In genomic region chr20:33827629-33828325, GRCh38 we compare ENCODE assay signal across 13 cellular contexts. TPM values are rescaled to one million over a fixed set of nuclear protein-coding genes. Genes with fewer than 3 reads are reported as not detected.
DNase-seq lines count a peak whose midpoint lies in the region; ATAC-seq and TF ChIP-seq lines count a peak whose summit lies in the region.
"Had no signal": no experiment of that assay in that cellular context is flagged by ENCODE, and none has a peak within 500 bp of the region (broad histone marks: within the 10 kb centered on the region; RNA-seq: fewer than 3 reads in every experiment).

No MANE protein-coding gene starts in this region.

- no peak for TF ChIP-seq CTCF in left ventricle myocardium inferior (IDR thresholded peaks at IDR 0.05; ENCODE audit: borderline replicate concordance)
- TF ChIP-seq CTCF in ascending aorta (IDR thresholded peaks at IDR 0.05) = no peak

- ATAC-seq in Right ventricle myocardium inferior = no peak
- no peak for ATAC-seq in naive thymus-derived CD8-positive, alpha-beta T cell
- no peak for ATAC-seq in GM18909 (IDR thresholded peaks at IDR 0.05; ENCODE audit: poor library complexity, unreplicated experiment)
- ATAC-seq in GM19467 (IDR thresholded peaks at IDR 0.05; ENCODE audit: unreplicated experiment) = no peak
- ATAC-seq: activated CD4-positive, alpha-beta T cell treated with anti-CD3 and anti-CD28 coated beads for 36 hours; right cardiac atrium had no signal

- H3K4me1 ChIP-seq in left ventricle myocardium inferior (peaks cover 100% of the 10 kb centered on the region), ascending aorta (peaks cover 3 to 63% of the 10 kb centered on the region in 2 donors)

- H3K4me3 Mint-ChIP-seq in naive thymus-derived CD8-positive, alpha-beta T cell = peak overlapping the region in 2 of 10 donors; percentile 24 to 26
- H3K4me3 Mint-ChIP-seq: activated CD4-positive, alpha-beta T cell treated with anti-CD3 and anti-CD28 coated beads for 36 hours had no signal

- H3K4me3 ChIP-seq in left ventricle myocardium inferior (no peak overlapping the region), ascending aorta (no peak overlapping the region)

- peaks cover 0 to 38% (median 7%) of the 10 kb centered on the region in 3 donors for H3K36me3 Mint-ChIP-seq in naive thymus-derived CD8-positive, alpha-beta T cell

- DNase-seq in left ventricle myocardium inferior = no peak
- no peak for DNase-seq in Right ventricle myocardium inferior (ENCODE audit: missing footprints)
- DNase-seq in ascending aorta (ENCODE audit: low spot score in 2 of 2) = no peak
- DNase-seq in naive thymus-derived CD8-positive, alpha-beta T cell = no peak
- DNase-seq in DMS79 (lab: John Stamatoyannopoulos, UW) = no peak
- no peak for DNase-seq in activated gamma-delta T cell (lab: John Stamatoyannopoulos, UW)
- DNase-seq: activated CD4-positive, alpha-beta T cell treated with anti-CD3 and anti-CD28 coated beads for 36 hours; amniotic stem cell; kidney glomerular epithelial cell; right cardiac atrium had no signal

- no peaks in the 10 kb centered on the region for H3K9me3 ChIP-seq in left ventricle myocardium inferior (replicated peaks)
- no peaks in the 10 kb centered on the region for H3K9me3 ChIP-seq in ascending aorta

- H3K27ac Mint-ChIP-seq in naive thymus-derived CD8-positive, alpha-beta T cell = peak overlapping the region in 8 of 10 donors; percentile 23 to 90 (median 52)
- H3K27ac Mint-ChIP-seq: activated CD4-positive, alpha-beta T cell treated with anti-CD3 and anti-CD28 coated beads for 36 hours had no signal

- POLR2A ChIA-PET in naive thymus-derived CD8-positive, alpha-beta T cell (lab: Charles Lee) = interaction anchor here (0.6 kb wide), 1 partner anchor 816 kb away, joined by 8 read pairs; no protein-coding TSS in a partner anchor

- no peaks in the 10 kb centered on the region for H3K9me3 Mint-ChIP-seq in naive thymus-derived CD8-positive, alpha-beta T cell

- no peaks in the 10 kb centered on the region for H3K36me3 ChIP-seq in left ventricle myocardium inferior
- peaks cover 0 to 4% of the 10 kb centered on the region in 2 donors for H3K36me3 ChIP-seq in ascending aorta

- H3K27me3 ChIP-seq in left ventricle myocardium inferior (ENCODE audit: low read depth) = no peaks in the 10 kb centered on the region
- H3K27me3 ChIP-seq in ascending aorta = no peaks in the 10 kb centered on the region

- no peaks in the 10 kb centered on the region for H3K27me3 Mint-ChIP-seq in naive thymus-derived CD8-positive, alpha-beta T cell
- H3K27me3 Mint-ChIP-seq: activated CD4-positive, alpha-beta T cell treated with anti-CD3 and anti-CD28 coated beads for 36 hours had no signal

- intact Hi-C loops in left ventricle myocardium inferior (cut with micrococcal nuclease) (no loop called here), Right ventricle myocardium inferior (cut with DNase I) (no loop called here), ascending aorta (cut with DNase I) (no loop called here)

- peaks cover 47 to 84% (median 81%) of the 10 kb centered on the region in 4 donors for H3K4me1 Mint-ChIP-seq in naive thymus-derived CD8-positive, alpha-beta T cell

- H3K27ac ChIP-seq in left ventricle myocardium inferior (replicated peaks) (peak overlapping the region; percentile 46), ascending aorta (peak overlapping the region; percentile 63 to 65)
- H3K27ac ChIP-seq: epithelial cell of prostate had no signal

RNA-seq across cellular contexts. Expression of gene CHMP4B, which starts 16.6 kb away (rescaled TPM):
- total RNA-seq in left ventricle myocardium inferior (104 TPM), Right ventricle myocardium inferior (108 TPM), ascending aorta (42.8 TPM)
- total RNA-seq in naive thymus-derived CD8-positive, alpha-beta T cell = 10 to 100 TPM; 57.5 to 59.5 TPM
- 1 to 10 TPM; 4.0 to 5.0 (median 4.8) TPM for polyA plus RNA-seq in naive thymus-derived CD8-positive, alpha-beta T cell
